ENCODE assay signal across 8 cellular contexts in the genomic region with DNA sequence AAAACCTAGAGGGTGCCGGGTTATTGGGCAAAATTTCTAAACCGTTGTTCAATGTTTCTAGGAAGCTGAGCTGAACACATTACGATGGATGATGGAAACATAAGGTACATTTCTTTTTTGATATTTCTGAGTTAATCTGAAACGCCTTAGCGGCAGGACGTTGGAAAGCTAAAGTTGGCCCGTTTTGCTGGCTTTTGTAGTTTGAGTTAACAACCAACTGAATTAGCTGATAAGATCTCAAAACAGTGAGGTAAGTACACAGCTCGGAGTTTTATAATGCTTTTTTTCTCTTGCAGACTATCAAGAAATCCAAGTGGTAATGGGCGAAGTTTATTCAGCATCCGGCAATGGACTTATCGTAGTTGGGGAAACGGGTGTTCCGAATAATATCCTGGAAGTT.
A peak's percentile ranks its signal among the peaks of the same experiment; 100 is the strongest.
DNase-seq lines count a peak whose midpoint lies in the region; ATAC-seq, FAIRE-seq and TF ChIP-seq lines count a peak whose summit lies in the region.

No MANE protein-coding gene starts in this region.

- peaks cover 38% of the 10 kb centered on the region for H3K36me3 ChIP-seq in BLaER1

- peak overlapping the region; percentile 91 for H3K4me3 Mint-ChIP-seq in natural killer cell treated with Interleukin-12 subunit alpha and Interleukin-12 subunit beta and Interleukin-15 and Interleukin-18, amount 100 ng/mL, for 72 hours

- H3K4me2 ChIP-seq in BLaER1 = peak overlapping the region; percentile 92

- H3K4me1 Mint-ChIP-seq in natural killer cell treated with Interleukin-12 subunit alpha and Interleukin-12 subunit beta and Interleukin-15 and Interleukin-18, amount 100 ng/mL, for 72 hours (ENCODE audit: low read depth in 2 of 2) = peaks cover 28 to 35% of the 10 kb centered on the region in 2 donors

- H3K9me3 ChIP-seq in BLaER1 = no peaks in the 10 kb centered on the region

- TF ChIP-seq POLR2A in NB4 (IDR thresholded peaks at IDR 0.05; ENCODE audit: extremely low read depth, insufficient read length) = no peak

- peak overlapping the region; percentile 98 for H3K9ac ChIP-seq in BLaER1

- peaks cover 44% of the 10 kb centered on the region for H4K20me1 ChIP-seq in BLaER1

- H3K27ac Mint-ChIP-seq in natural killer cell treated with Interleukin-12 subunit alpha and Interleukin-12 subunit beta and Interleukin-15 and Interleukin-18, amount 100 ng/mL, for 72 hours = peak overlapping the region; percentile 98

- no peaks in the 10 kb centered on the region for H3K27me3 ChIP-seq in BLaER1
- H3K27me3 ChIP-seq in dorsolateral prefrontal cortex = no peaks in the 10 kb centered on the region

- ATAC-seq in natural killer cell treated with Interleukin-12 subunit alpha and Interleukin-12 subunit beta and Interleukin-15 and Interleukin-18, amount 100 ng/mL, for 72 hours = no peak
- ATAC-seq in GM18907 (IDR thresholded peaks at IDR 0.05; ENCODE audit: unreplicated experiment) = no peak

- H3K4me3 ChIP-seq in BLaER1 (peak overlapping the region; percentile 86), NB4 (ENCODE audit: low read depth, low read length) (peak overlapping the region; percentile 91), dorsolateral prefrontal cortex (peak overlapping the region; percentile 58 to 97 (median 86))

- TF ChIP-seq CTCF in NB4 (IDR thresholded peaks at IDR 0.05; ENCODE audit: low read depth, low read length) (no peak), dorsolateral prefrontal cortex (IDR thresholded peaks at IDR 0.05 in 54 of 56, conservative IDR thresholded peaks at IDR 0.05 in 2 of 56; ENCODE audit: low read depth in 1 of 56, partially characterized antibody in 56 of 56) (no peak)

- H3K4me1 ChIP-seq in BLaER1 = peaks cover 42% of the 10 kb centered on the region

- FAIRE-seq in urothelium cell line (lab: Jason Lieb, UNC) = no peak

- intact Hi-C loops in dorsolateral prefrontal cortex (cut with DNase I) = no loop called here

- peak; percentile 18 for DNase-seq in NB4 (ENCODE audit: low read depth)
- DNase-seq in dorsolateral prefrontal cortex = no peak
- DNase-seq in natural killer cell treated with Interleukin-12 subunit alpha and Interleukin-12 subunit beta and Interleukin-15 and Interleukin-18, amount 100 ng/mL, for 72 hours (ENCODE audit: low spot score) = no peak
- no peak for DNase-seq in urothelium cell line (ENCODE audit: low spot score)
- DNase-seq in NCI-H2171 treated with DMSO at 0.1 percent for 48 hours (lab: John Stamatoyannopoulos, UW) = no peak
- no peak for DNase-seq in SW480 (ENCODE audit: low spot score)

- no peaks in the 10 kb centered on the region for H3K9me3 Mint-ChIP-seq in natural killer cell treated with Interleukin-12 subunit alpha and Interleukin-12 subunit beta and Interleukin-15 and Interleukin-18, amount 100 ng/mL, for 72 hours

- H3K27ac ChIP-seq in BLaER1 = peak overlapping the region; percentile 97
- H3K27ac ChIP-seq in dorsolateral prefrontal cortex = peak overlapping the region in 54 of 59 donors; percentile 2 to 97 (median 91)

- H3K36me3 Mint-ChIP-seq in natural killer cell treated with Interleukin-12 subunit alpha and Interleukin-12 subunit beta and Interleukin-15 and Interleukin-18, amount 100 ng/mL, for 72 hours = peaks cover 20% of the 10 kb centered on the region

- H3K27me3 Mint-ChIP-seq in natural killer cell treated with Interleukin-12 subunit alpha and Interleukin-12 subunit beta and Interleukin-15 and Interleukin-18, amount 100 ng/mL, for 72 hours = no peaks in the 10 kb centered on the region
